1 cellular context compared by ENCODE assay signal in genomic region chr16:57628008-57628781, GRCh38.
TF ChIP-seq lines count a peak whose summit lies in the region.

Gene ADGRG1, plus strand, starts transcription at chr16:57628630. Its CDS starts 21,658 bp downstream, at chr16:57650288.

TF ChIP-seq in A549, 52 proteins besides CTCF, POLR2A, EP300 and RAD21 (continued from another document):
- TF ChIP-seq REST (IDR thresholded peaks at IDR 0.05) = no peak
- TF ChIP-seq CHD2 (IDR thresholded peaks at IDR 0.05; ENCODE audit: low read length, partially characterized antibody) = peak; percentile 40
- TF ChIP-seq NR3C1 (IDR thresholded peaks at IDR 0.05) = no peak
